ENCODE assay signal across 9 cellular contexts in the genomic region with DNA sequence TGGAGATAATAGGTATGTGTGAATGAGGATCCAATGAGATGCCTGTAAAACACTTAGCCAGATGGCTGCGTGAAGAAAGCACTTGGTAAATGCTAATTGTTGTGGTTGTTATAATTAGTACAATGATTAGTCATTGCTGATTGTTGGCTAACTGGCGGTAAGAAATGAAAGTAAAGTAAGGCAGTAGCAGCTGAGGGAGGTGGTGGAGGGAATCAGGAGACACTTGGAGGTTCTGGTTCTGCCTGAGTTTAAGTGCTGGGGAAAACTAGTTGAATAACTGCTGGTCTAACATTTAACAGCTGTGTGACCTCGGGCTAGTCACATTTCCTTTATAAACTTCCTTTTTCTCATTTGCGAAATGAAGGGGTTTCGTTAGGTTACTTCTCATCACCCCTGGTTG. TPM values are rescaled to one million over a fixed set of nuclear protein-coding genes. Genes with fewer than 3 reads are reported as not detected.
DNase-seq lines count a peak whose midpoint lies in the region; ATAC-seq and TF ChIP-seq lines count a peak whose summit lies in the region.
"Had no signal": no experiment of that assay in that cellular context is flagged by ENCODE, and none has a peak within 500 bp of the region (broad histone marks: within the 10 kb centered on the region; RNA-seq: fewer than 3 reads in every experiment).

No MANE protein-coding gene starts in this region.

- peak; percentile 54 to 65 for ATAC-seq in activated T-cell treated with anti-CD3 and anti-CD28 coated beads, Interleukin-2, amount 50 U/mL, for 4 hours
- ATAC-seq in HG02973 (IDR thresholded peaks at IDR 0.05; ENCODE audit: unreplicated experiment) = peak; percentile 72
- peak; percentile 62 for ATAC-seq in stimulated activated memory B cell treated with anti-CD40 and anti-IgM and Interleukin-4, amounts not matched to agents 10 μg/mL and 1 μg/mL and 100 μg/mL, for 72 hours

- peaks cover 37% of the 10 kb centered on the region for H3K27me3 ChIP-seq in GM23248 (replicated peaks; ENCODE audit: insufficient read depth)

- no peak overlapping the region for H3K4me3 ChIP-seq in GM23248

- CTCF ChIA-PET in MCF 10A (lab: Yijun Ruan, JAX) = interaction anchor here (0.5 to 8.9 kb wide), 6 partner anchors 50 to 387 kb away, joined by 3 to 148 read pairs (median 58); no protein-coding TSS in a partner anchor

- peak overlapping the region; percentile 17 for H3K4me3 Mint-ChIP-seq in activated T-cell treated with anti-CD3 and anti-CD28 coated beads, Interleukin-2, amount 50 U/mL, for 4 hours
- no peak overlapping the region for H3K4me3 Mint-ChIP-seq in activated T-cell treated with anti-CD3 and anti-CD28 coated beads, Interleukin-2, amount 50 U/mL, for 24 hours
- peak overlapping the region; percentile 16 for H3K4me3 Mint-ChIP-seq in stimulated activated memory B cell treated with anti-CD40 and anti-IgM and Interleukin-4, amounts not matched to agents 10 μg/mL and 1 μg/mL and 100 μg/mL, for 72 hours
- no peak overlapping the region for H3K4me3 Mint-ChIP-seq in MCF 10A (ENCODE audit: unreplicated experiment)

- H3K27ac ChIP-seq in GM23248 = no peak overlapping the region

- POLR2A ChIA-PET in MCF 10A (lab: Yijun Ruan, JAX) = interaction anchor here (0.8 kb wide), 1 partner anchor 329 kb away, joined by 3 read pairs; no protein-coding TSS in a partner anchor

- H3K79me2 ChIP-seq in GM23248 (ENCODE audit: insufficient read depth) = no peaks in the 10 kb centered on the region

- H3K4me1 ChIP-seq in GM23248 (ENCODE audit: insufficient read depth) = no peaks in the 10 kb centered on the region

- intact Hi-C loops in MCF 10A (cut with micrococcal nuclease) = loop anchor here (5.0 kb wide), 3 partner anchors 77 to 453 kb away; no protein-coding TSS in a partner anchor

- WGBS in GM23248 (ENCODE audit: low coverage in 1 of 2, low lambda C conversion rate in 2 of 2, missing lambda C conversion rate in 2 of 2), 2 experiments = 56 to 66% methylated on average over 5 of the region's 5 CpGs

- H3K27me3 Mint-ChIP-seq in activated T-cell treated with anti-CD3 and anti-CD28 coated beads, Interleukin-2, amount 50 U/mL, for 4 hours (ENCODE audit: low read depth) = no peaks in the 10 kb centered on the region
- H3K27me3 Mint-ChIP-seq in activated T-cell treated with anti-CD3 and anti-CD28 coated beads, Interleukin-2, amount 50 U/mL, for 24 hours = no peaks in the 10 kb centered on the region
- no peaks in the 10 kb centered on the region for H3K27me3 Mint-ChIP-seq in stimulated activated memory B cell treated with anti-CD40 and anti-IgM and Interleukin-4, amounts not matched to agents 10 μg/mL and 1 μg/mL and 100 μg/mL, for 72 hours
- peaks cover 26% of the 10 kb centered on the region for H3K27me3 Mint-ChIP-seq in MCF 10A (ENCODE audit: insufficient read depth, unreplicated experiment)

- no peaks in the 10 kb centered on the region for H3K36me3 ChIP-seq in GM23248 (ENCODE audit: low read depth)

- TF ChIP-seq CTCF in MCF 10A (IDR thresholded peaks at IDR 0.05; ENCODE audit: unreplicated experiment) = no peak

- no peak overlapping the region for H3K27ac Mint-ChIP-seq in activated T-cell treated with anti-CD3 and anti-CD28 coated beads, Interleukin-2, amount 50 U/mL, for 24 hours
- no peak overlapping the region for H3K27ac Mint-ChIP-seq in stimulated activated memory B cell treated with anti-CD40 and anti-IgM and Interleukin-4, amounts not matched to agents 10 μg/mL and 1 μg/mL and 100 μg/mL, for 72 hours
- H3K27ac Mint-ChIP-seq in MCF 10A (ENCODE audit: low read depth, unreplicated experiment) = no peak overlapping the region

- H2AFZ ChIP-seq in GM23248 = no peak overlapping the region

- H3K9me3 Mint-ChIP-seq in activated T-cell treated with anti-CD3 and anti-CD28 coated beads, Interleukin-2, amount 50 U/mL, for 4 hours = no peaks in the 10 kb centered on the region
- no peaks in the 10 kb centered on the region for H3K9me3 Mint-ChIP-seq in activated T-cell treated with anti-CD3 and anti-CD28 coated beads, Interleukin-2, amount 50 U/mL, for 24 hours
- H3K9me3 Mint-ChIP-seq in stimulated activated memory B cell treated with anti-CD40 and anti-IgM and Interleukin-4, amounts not matched to agents 10 μg/mL and 1 μg/mL and 100 μg/mL, for 72 hours = no peaks in the 10 kb centered on the region
- H3K9me3 Mint-ChIP-seq in MCF 10A (ENCODE audit: unreplicated experiment) = no peaks in the 10 kb centered on the region

- in situ Hi-C loops in GM23248 (cut with MboI) = loop anchor here (10.0 kb wide), 1 partner anchor 146 kb away; no protein-coding TSS in a partner anchor

- no TSS peak for BruUV-seq in MCF 10A (replicated peaks; lab: Mats Ljungman, UMichigan)

- no peaks in the 10 kb centered on the region for H3F3A ChIP-seq in GM23248 (ENCODE audit: insufficient read depth)

- no peaks in the 10 kb centered on the region for H4K20me1 ChIP-seq in GM23248 (ENCODE audit: insufficient read depth)

- H3K36me3 Mint-ChIP-seq in activated T-cell treated with anti-CD3 and anti-CD28 coated beads, Interleukin-2, amount 50 U/mL, for 4 hours (ENCODE audit: insufficient read depth) = no peaks in the 10 kb centered on the region
- H3K36me3 Mint-ChIP-seq in activated T-cell treated with anti-CD3 and anti-CD28 coated beads, Interleukin-2, amount 50 U/mL, for 24 hours (ENCODE audit: low read depth) = no peaks in the 10 kb centered on the region
- H3K36me3 Mint-ChIP-seq in stimulated activated memory B cell treated with anti-CD40 and anti-IgM and Interleukin-4, amounts not matched to agents 10 μg/mL and 1 μg/mL and 100 μg/mL, for 72 hours = no peaks in the 10 kb centered on the region
- no peaks in the 10 kb centered on the region for H3K36me3 Mint-ChIP-seq in MCF 10A (ENCODE audit: insufficient read depth, unreplicated experiment)

- H3K4me1 Mint-ChIP-seq in activated T-cell treated with anti-CD3 and anti-CD28 coated beads, Interleukin-2, amount 50 U/mL, for 4 hours (ENCODE audit: low read depth) = peaks cover 22% of the 10 kb centered on the region
- H3K4me1 Mint-ChIP-seq in activated T-cell treated with anti-CD3 and anti-CD28 coated beads, Interleukin-2, amount 50 U/mL, for 24 hours (ENCODE audit: low read depth) = peaks cover 31% of the 10 kb centered on the region
- peaks cover 29% of the 10 kb centered on the region for H3K4me1 Mint-ChIP-seq in stimulated activated memory B cell treated with anti-CD40 and anti-IgM and Interleukin-4, amounts not matched to agents 10 μg/mL and 1 μg/mL and 100 μg/mL, for 72 hours
- H3K4me1 Mint-ChIP-seq in MCF 10A (ENCODE audit: insufficient read depth, unreplicated experiment) = peaks cover 5% of the 10 kb centered on the region

- no peaks in the 10 kb centered on the region for H3K9me3 ChIP-seq in GM23248 (ENCODE audit: low read depth)

- no peak overlapping the region for H3K4me2 ChIP-seq in GM23248 (ENCODE audit: unreplicated experiment)

- H3K9ac ChIP-seq in GM23248 = no peak overlapping the region

- no peaks in the 10 kb centered on the region for H3K9me2 ChIP-seq in GM23248 (ENCODE audit: insufficient read depth)

- no peak for DNase-seq in activated T-cell treated with anti-CD3 and anti-CD28 coated beads, Interleukin-2, amount 50 U/mL, for 4 hours
- DNase-seq in activated T-cell treated with anti-CD3 and anti-CD28 coated beads, Interleukin-2, amount 50 U/mL, for 24 hours = no peak
- DNase-seq in SIG-M5 (lab: John Stamatoyannopoulos, UW) = peak; percentile 32
- DNase-seq in GM23248 = no peak
- no peak for DNase-seq in MCF 10A (ENCODE audit: unreplicated experiment)
- DNase-seq in retina = no peak
- DNase-seq: right cardiac atrium had no signal

RNA-seq across cellular contexts. Expression of gene CD38, which starts 30.9 kb away (rescaled TPM):
- total RNA-seq in activated T-cell treated with anti-CD3 and anti-CD28 coated beads, Interleukin-2, amount 50 U/mL, for 4 hours = 10 to 100 TPM; 15.7 to 23.5 (median 19.3) TPM
- total RNA-seq in GM23248 (2014; rRNA removed; shearing (Covaris generic)) = not detected in 2 replicates
- polyA plus RNA-seq in GM23248 (2016; fragmentation: Nextera tagmentation; extraction: Ambion mirVana) = not detected in 2 replicates
- not detected in 2 replicates for total RNA-seq in MCF 10A (2022)

Comparison
In these comparisons a context has a peak if more than half of its experiments do, and no peak if none do; other contexts are left out.
1. H3K4me3 Mint-ChIP-seq: peak in activated T-cell treated with anti-CD3 and anti-CD28 coated beads, Interleukin-2, amount 50 U/mL, for 4 hours (single experiment) and stimulated activated memory B cell treated with anti-CD40 and anti-IgM and Interleukin-4, amounts not matched to agents 10 μg/mL and 1 μg/mL and 100 μg/mL, for 72 hours (single experiment); none in activated T-cell treated with anti-CD3 and anti-CD28 coated beads, Interleukin-2, amount 50 U/mL, for 24 hours (single experiment) and MCF 10A (single experiment).
2. RNA of gene CD38, which starts 30.9 kb away (total RNA-seq): 15.7 to 23.5 TPM in activated T-cell treated with anti-CD3 and anti-CD28 coated beads, Interleukin-2, amount 50 U/mL, for 4 hours; not detected in GM23248 and not detected in MCF 10A; every median in the first group is over 10 times any median in the second.
3. Peak in every context shown above with its lines, with median percentiles within 50 percentile points of each other: ATAC-seq.